In genomic region chr17:43745541-43745940, GRCh38 we compare ENCODE assay signal across 20 cellular contexts. TPM values are rescaled to one million over a fixed set of nuclear protein-coding genes. Genes with fewer than 3 reads are reported as not detected.
DNase-seq lines count a peak whose midpoint lies in the region; TF ChIP-seq lines count a peak whose summit lies in the region.
"Had no signal": no experiment of that assay in that cellular context is flagged by ENCODE, and none has a peak within 500 bp of the region (broad histone marks: within the 10 kb centered on the region; RNA-seq: fewer than 3 reads in every experiment).

No MANE protein-coding gene starts in this region.

- H3K27me3 Mint-ChIP-seq in progenitor cell of endocrine pancreas = peaks cover 46% of the 10 kb centered on the region

- in situ Hi-C loops in transverse colon (cut with MboI; ENCODE audit: low pct_ligation_motif_present in 1 of 4, low pct_unique_long_range_greater_than_20kb in 1 of 4, low sequenced_read_pairs in 3 of 4) = loop anchor here in 1 of 4 donors (5.0 kb wide), 1 partner anchor 38 kb away; no protein-coding TSS in a partner anchor

- TF ChIP-seq EP300 in transverse colon (IDR thresholded peaks at IDR 0.05; ENCODE audit: low read depth) = no peak

- H3K36me3 ChIP-seq in H7 (replicated peaks; ENCODE audit: control insufficient read depth, insufficient read depth, low read length) (no peaks in the 10 kb centered on the region), ascending aorta (no peaks in the 10 kb centered on the region), transverse colon (no peaks in the 10 kb centered on the region)

- DNase-seq in COLO829 (ENCODE audit: low spot score) = peak; percentile 67
- DNase-seq in H7 = peak; percentile 72
- DNase-seq in ascending aorta (ENCODE audit: low spot score in 2 of 2) = no peak
- no peak for DNase-seq in progenitor cell of endocrine pancreas (ENCODE audit: low spot score, unreplicated experiment)
- no peak for DNase-seq in NCI-H226
- no peak for DNase-seq in transverse colon
- DNase-seq in epidermal melanocyte (ENCODE audit: insufficient read length, low spot score) = no peak
- DNase-seq: activated CD4-positive, alpha-beta T cell treated with anti-CD3 and anti-CD28 coated beads for 48 hours; DMS79; hypothalamus; NCI-H1105 treated with DMSO at 0.1 percent for 48 hours; occipital lobe; Right ventricle myocardium superior; stimulated activated CD4-positive, alpha-beta T cell treated with anti-CD3 and anti-CD28 coated beads, Interleukin-4, amount 100 ng/mL, for 24 hours; stimulated activated CD8-positive, alpha-beta memory T cell treated with anti-CD3 and anti-CD28 coated beads, Interleukin-4, amount 100 ng/mL, for 48 hours had no signal

- H3K4me3 ChIP-seq in H7 (ENCODE audit: insufficient read depth, low read depth, low read length) (no peak overlapping the region), ascending aorta (no peak overlapping the region), transverse colon (no peak overlapping the region)

- H3K4me1 Mint-ChIP-seq in progenitor cell of endocrine pancreas (ENCODE audit: low read depth) = peaks cover 5% of the 10 kb centered on the region

- H3K4me1 ChIP-seq in ascending aorta (peaks cover 0 to 24% of the 10 kb centered on the region in 2 donors), transverse colon (no peaks in the 10 kb centered on the region)

- intact Hi-C loops in ascending aorta (cut with DNase I) = no loop called here
- intact Hi-C loops in transverse colon (cut with DNase I; ENCODE audit: low total_unique reads) = no loop called here

- peak overlapping the region; percentile 47 to 61 for H3K27ac ChIP-seq in ascending aorta
- H3K27ac ChIP-seq in transverse colon = no peak overlapping the region
- H3K27ac ChIP-seq: C4-2B had no signal

- H3K36me3 Mint-ChIP-seq in progenitor cell of endocrine pancreas (ENCODE audit: insufficient read depth) = no peaks in the 10 kb centered on the region

- no peak overlapping the region for H3K4me3 Mint-ChIP-seq in progenitor cell of endocrine pancreas (ENCODE audit: low read depth)

- WGBS in transverse colon (ENCODE audit: low coverage in 1 of 2), 2 donors = 34 to 45% methylated on average over 6 of the region's 6 CpGs

- no peaks in the 10 kb centered on the region for H3K9me3 ChIP-seq in ascending aorta
- H3K9me3 ChIP-seq in transverse colon = no peaks in the 10 kb centered on the region

- peak overlapping the region; percentile 6 for H3K27ac Mint-ChIP-seq in progenitor cell of endocrine pancreas

- TF ChIP-seq POLR2A in transverse colon (IDR thresholded peaks at IDR 0.05) = no peak

- no peaks in the 10 kb centered on the region for H3K27me3 ChIP-seq in H7 (ENCODE audit: control insufficient read depth, insufficient read depth, low read length)
- H3K27me3 ChIP-seq in ascending aorta = no peaks in the 10 kb centered on the region
- H3K27me3 ChIP-seq in transverse colon = peaks cover 49% of the 10 kb centered on the region

- no peaks in the 10 kb centered on the region for H3K9me3 Mint-ChIP-seq in progenitor cell of endocrine pancreas (ENCODE audit: low read depth)

- TF ChIP-seq CTCF in ascending aorta (IDR thresholded peaks at IDR 0.05) = no peak
- TF ChIP-seq CTCF in progenitor cell of endocrine pancreas (IDR thresholded peaks at IDR 0.05; ENCODE audit: unreplicated experiment) = no peak
- no peak for TF ChIP-seq CTCF in transverse colon (IDR thresholded peaks at IDR 0.05)

RNA-seq across cellular contexts. Expression of gene SOST, which starts 13.1 kb away (rescaled TPM):
- total RNA-seq in H7 (2014; rRNA removed; shearing (Covaris generic)) = not detected in 2 replicates
- total RNA-seq in ascending aorta = 15.1 TPM
- total RNA-seq in progenitor cell of endocrine pancreas = 0.42 and 0.43 TPM in 2 replicates
- total RNA-seq in transverse colon = not detected
- total RNA-seq: cerebellum, HT-29, occipital lobe, Right ventricle myocardium superior, skeletal muscle tissue, temporal lobe had no signal

RNA-seq across cellular contexts. Expression of gene DUSP3, which starts 33.2 kb away (rescaled TPM):
- total RNA-seq in H7 (2014; rRNA removed; shearing (Covaris generic)) = 30.4 and 35.5 TPM in 2 replicates
- 70.5 TPM for total RNA-seq in ascending aorta
- 58.0 and 58.3 TPM in 2 replicates for total RNA-seq in progenitor cell of endocrine pancreas
- 100 to 1,000 TPM in 1 of 4 donors, 10 to 100 TPM in 3; 52.7 to 145 (median 70.9) TPM for total RNA-seq in transverse colon

RNA-seq across cellular contexts. Expression of gene CFAP97D1, which starts 34.7 kb away (rescaled TPM):
- total RNA-seq in H7 (2014; rRNA removed; shearing (Covaris generic)) = 0.21 and 0.37 TPM in 2 replicates
- not detected for total RNA-seq in ascending aorta
- 0.07 TPM in 1 of 2 replicates, not detected in the other for total RNA-seq in progenitor cell of endocrine pancreas
- total RNA-seq in transverse colon = not detected
- total RNA-seq: cerebellum, occipital lobe, Right ventricle myocardium superior, skeletal muscle tissue, temporal lobe had no signal

Comparison
In these comparisons a context has a peak if more than half of its experiments do, and no peak if none do; other contexts are left out.
1. DNase-seq: peak in COLO829 (single experiment) and H7 (single experiment); none in ascending aorta (0 of 2), progenitor cell of endocrine pancreas (single experiment), NCI-H226 (single experiment), transverse colon (single experiment) and epidermal melanocyte (single experiment).
2. H3K27ac ChIP-seq: peak in ascending aorta (2 of 2); none in transverse colon (0 of 4).
3. RNA of gene SOST, which starts 13.1 kb away (total RNA-seq): 15.1 TPM in ascending aorta (single experiment); 0.42 to 0.43 TPM in progenitor cell of endocrine pancreas, not detected in H7 and not detected in transverse colon; every median in the first group is over 10 times any median in the second.